In the genomic region with DNA sequence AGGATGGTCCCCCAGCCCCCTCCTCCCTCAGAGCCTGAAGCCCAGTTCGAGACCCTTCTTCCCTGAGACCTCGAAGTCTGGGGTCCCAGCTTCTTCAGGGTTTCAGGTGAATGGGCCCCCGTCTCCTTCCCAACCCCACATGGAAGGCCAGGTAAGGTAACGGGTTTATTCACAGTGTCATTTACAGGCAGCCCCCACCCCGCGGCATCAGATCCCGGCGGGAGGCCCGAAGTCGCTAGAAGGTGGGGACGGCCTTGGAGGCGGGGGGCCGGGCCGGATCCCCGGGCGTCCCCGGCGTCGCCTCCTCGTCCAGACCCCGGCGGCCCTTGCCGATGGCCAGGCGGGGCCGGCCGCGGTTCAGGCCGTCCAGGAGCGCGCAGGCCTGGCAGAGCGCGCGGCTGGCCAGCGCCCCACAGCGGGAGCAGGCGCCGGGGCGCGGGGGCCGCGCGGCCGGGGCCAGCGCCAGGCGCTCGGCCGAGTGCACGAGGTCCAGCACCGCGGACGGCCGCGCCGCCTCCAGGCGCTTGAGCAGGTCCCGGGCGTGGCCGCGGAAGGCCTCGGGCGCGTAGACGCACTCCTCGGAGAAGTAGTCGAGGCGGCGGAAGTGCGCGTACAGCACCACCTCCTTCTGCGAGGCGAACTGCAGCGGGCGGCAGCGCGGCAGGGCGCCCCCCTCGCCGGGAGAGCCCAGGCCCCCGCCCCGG, we compare ENCODE assay signal across 13 cellular contexts. TPM values are rescaled to one million over a fixed set of nuclear protein-coding genes. Genes with fewer than 3 reads are reported as not detected.
DNase-seq lines count a peak whose midpoint lies in the region; ATAC-seq and TF ChIP-seq lines count a peak whose summit lies in the region.
"Had no signal": no experiment of that assay in that cellular context is flagged by ENCODE, and none has a peak within 500 bp of the region (broad histone marks: within the 10 kb centered on the region; RNA-seq: fewer than 3 reads in every experiment).

No MANE protein-coding gene starts in this region.

- H3K36me3 ChIP-seq in body of pancreas (replicated peaks in 1 of 2; ENCODE audit: insufficient read depth in 1 of 2, low read depth in 2 of 2) (peaks cover 0 to under 1% of the 10 kb centered on the region in 2 donors), thyroid gland (peaks cover 0 to 12% of the 10 kb centered on the region in 2 donors)

- TF ChIP-seq CTCF in body of pancreas (IDR thresholded peaks at IDR 0.05) (no peak), thyroid gland (IDR thresholded peaks at IDR 0.05) (peak in 1 of 6 experiments; percentile 28), foreskin fibroblast (IDR thresholded peaks at IDR 0.05; ENCODE audit: low read depth, low read length) (no peak)

- DNase-seq in activated gamma-delta T cell treated with Interleukin-2 at 50 U/mL for 16 hours (peak; percentile 57), activated gamma-delta T cell (lab: John Stamatoyannopoulos, UW) (no peak), body of pancreas (no peak), left lobe of liver (ENCODE audit: low spot score) (no peak), thyroid gland (peak; percentile 54), foreskin fibroblast (no peak)
- DNase-seq: cerebellar nuclear complex, NCI-H1694 treated with DMSO at 0.1 percent for 48 hours had no signal

- no peaks in the 10 kb centered on the region for H3K9me3 ChIP-seq in body of pancreas
- no peaks in the 10 kb centered on the region for H3K9me3 ChIP-seq in thyroid gland
- H3K9me3 ChIP-seq: A549 had no signal

- peaks cover 26% of the 10 kb centered on the region for H3K4me1 ChIP-seq in body of pancreas
- peaks cover 14 to 17% of the 10 kb centered on the region in 2 donors for H3K4me1 ChIP-seq in thyroid gland

- no peaks in the 10 kb centered on the region for H3K27me3 ChIP-seq in body of pancreas
- H3K27me3 ChIP-seq in thyroid gland, result no peaks in the 10 kb centered on the region

- ATAC-seq in body of pancreas, result peak; percentile 10
- peak; percentile 31 for ATAC-seq in left lobe of liver
- ATAC-seq in GM18873 (IDR thresholded peaks at IDR 0.05; ENCODE audit: low FRiP score, unreplicated experiment), result no peak
- no peak for ATAC-seq in HG02884 (IDR thresholded peaks at IDR 0.05; ENCODE audit: unreplicated experiment)

- no peak overlapping the region for H3K27ac ChIP-seq in body of pancreas
- no peak overlapping the region for H3K27ac ChIP-seq in thyroid gland
- H3K27ac ChIP-seq: A549 had no signal

- intact Hi-C loops in body of pancreas (cut with DNase I), result loop anchor here (5.0 to 10.0 kb wide), 2 partner anchors 76 to 164 kb away; no protein-coding TSS in a partner anchor
- intact Hi-C loops in thyroid gland (cut with DNase I), result loop anchor here (5.0 kb wide), 1 partner anchor 76 kb away; no protein-coding TSS in a partner anchor

- H3K4me3 ChIP-seq in body of pancreas (no peak overlapping the region), thyroid gland (replicated peaks in 1 of 3) (no peak overlapping the region), foreskin fibroblast (ENCODE audit: low read depth in 1 of 2, low read length in 2 of 2) (no peak overlapping the region)
- H3K4me3 ChIP-seq: A549 had no signal

- TF ChIP-seq POLR2A in body of pancreas (IDR thresholded peaks at IDR 0.05) (no peak), thyroid gland (IDR thresholded peaks at IDR 0.05) (no peak)

- WGBS in body of pancreas, 2 donors, result 81 to 90% methylated on average over 21 to 67 of the region's 80 CpGs
- 63 to 89% methylated on average over 5 to 10 of the region's 80 CpGs for WGBS in thyroid gland, 2 donors

RNA-seq across cellular contexts. Expression of a gene that starts 9.7 kb away (rescaled TPM):
- total RNA-seq in body of pancreas, result 10 to 100 TPM in 1 of 2 donors, 1 to 10 TPM in 1; 6.0 to 32.3 TPM
- total RNA-seq in left lobe of liver, result 4.4 TPM
- total RNA-seq in thyroid gland, result 10 to 100 TPM in 2 of 4 donors, 1 to 10 TPM in 2; 7.5 to 13.6 (median 9.3) TPM

RNA-seq across cellular contexts. Expression of a gene that starts 15.8 kb away (rescaled TPM):
- total RNA-seq in body of pancreas, result not detected
- total RNA-seq in left lobe of liver, result not detected
- total RNA-seq in thyroid gland, result not detected
- total RNA-seq: HT-29, RPMI7951 had no signal

RNA-seq across cellular contexts. Expression of a gene that starts 26.2 kb away (rescaled TPM):
- 1 to 10 TPM in 1 of 2 donors, under 1 TPM in 1; 0.33 to 1.3 TPM for total RNA-seq in body of pancreas
- 4.8 TPM for total RNA-seq in left lobe of liver
- total RNA-seq in thyroid gland, result 1 to 10 TPM; 1.2 to 3.1 (median 1.9) TPM
- total RNA-seq: HT-29, RPMI7951 had no signal

RNA-seq across cellular contexts. Expression of a gene that starts 33.6 kb away (rescaled TPM):
- 10 to 100 TPM in 1 of 2 donors, under 1 TPM in 1; 0.52 to 31.6 TPM for total RNA-seq in body of pancreas
- not detected for total RNA-seq in left lobe of liver
- under 1 TPM in 2 of 4 donors, not detected in 2; 0.22 to 0.73 TPM for total RNA-seq in thyroid gland
- total RNA-seq: HT-29, RPMI7951 had no signal

RNA-seq across cellular contexts. Expression of a gene that starts 43.6 kb away (rescaled TPM):
- total RNA-seq in body of pancreas (not detected), left lobe of liver (3.8 TPM), thyroid gland (1 to 10 TPM in 1 of 4 donors, under 1 TPM in 1, not detected in 2; 0.54 to 1.0 TPM)
- total RNA-seq: HT-29, RPMI7951 had no signal

Comparison
In these comparisons a context has a peak if more than half of its experiments do, and no peak if none do; other contexts are left out.
1. DNase-seq: peak in activated gamma-delta T cell treated with Interleukin-2 at 50 U/mL for 16 hours (single experiment) and thyroid gland (2 of 2); none in activated gamma-delta T cell (single experiment), body of pancreas (0 of 4), left lobe of liver (single experiment) and foreskin fibroblast (0 of 2).
2. ATAC-seq: peak in body of pancreas (single experiment) and left lobe of liver (single experiment); none in GM18873 (single experiment) and HG02884 (single experiment).